In the genomic region with DNA sequence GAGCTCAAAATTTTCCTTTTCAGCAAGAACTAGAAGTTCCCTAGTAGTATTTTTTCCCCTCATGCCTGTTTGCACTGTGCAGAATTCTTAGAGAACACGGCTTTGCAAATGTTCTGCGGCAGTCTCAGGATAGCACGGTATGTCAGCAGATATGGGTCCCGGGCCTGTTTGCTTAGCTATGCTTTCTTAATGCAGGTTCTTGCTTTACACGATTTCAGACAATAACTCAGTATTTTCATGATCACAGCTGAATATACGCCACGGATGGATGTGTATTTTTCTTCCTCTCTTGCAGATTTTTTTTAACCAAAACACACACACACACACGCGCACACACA, we compare ENCODE assay signal across 23 cellular contexts.
DNase-seq lines count a peak whose midpoint lies in the region; ATAC-seq, FAIRE-seq and TF ChIP-seq lines count a peak whose summit lies in the region.
"Had no signal": no experiment of that assay in that cellular context is flagged by ENCODE, and none has a peak within 500 bp of the region (broad histone marks: within the 10 kb centered on the region; RNA-seq: fewer than 3 reads in every experiment).

No MANE protein-coding gene starts in this region.

- no peak overlapping the region for H3K23ac ChIP-seq in IMR-90 (ENCODE audit: low read depth, low read length)

- TF ChIP-seq POLR2A in A549 (IDR thresholded peaks at IDR 0.05; ENCODE audit: low read length) (no peak), IMR-90 (IDR thresholded peaks at IDR 0.05; ENCODE audit: low read depth, low read length) (no peak)

- peak overlapping the region; percentile 94 for H2BK5ac ChIP-seq in IMR-90 (ENCODE audit: low read depth, low read length, poor library complexity, severe bottlenecking)

- no peak overlapping the region for H2AFZ ChIP-seq in IMR-90 (replicated peaks; ENCODE audit: low read length, poor library complexity)
- H2AFZ ChIP-seq in osteoblast (ENCODE audit: low read length): peak overlapping the region; percentile 96

- H2AK9ac ChIP-seq in IMR-90 (replicated peaks; ENCODE audit: low read depth, low read length, poor library complexity): no peak overlapping the region

- no peak overlapping the region for H2AK5ac ChIP-seq in IMR-90 (ENCODE audit: low read depth, low read length)

- dilution Hi-C loops in IMR-90 (cut with HindIII; ENCODE audit: low sequenced_read_pairs, unreplicated experiment): loop anchor here (25.0 kb wide), 1 partner anchor 312 kb away; the partner anchor contains the start of genes MRPL32 and PSMA2

- TF ChIP-seq RAD21 in A549 (conservative IDR thresholded peaks at IDR 0.05 in 1 of 2, IDR thresholded peaks at IDR 0.05 in 1 of 2): no peak
- no peak for TF ChIP-seq RAD21 in IMR-90 (IDR thresholded peaks at IDR 0.05; ENCODE audit: low read length)

- in situ Hi-C loops in IMR-90 (cut with MboI; ENCODE audit: low sequenced_read_pairs): loop anchor here (25.0 kb wide), 1 partner anchor 463 kb away; no protein-coding TSS in a partner anchor

- peak overlapping the region; percentile 84 to 86 for H3K27ac ChIP-seq in A549
- peak overlapping the region; percentile 27; the same call in 1 of the 2 replicates for H3K27ac ChIP-seq in IMR-90 (ENCODE audit: insufficient read depth, low read length)
- H3K27ac ChIP-seq in cingulate gyrus (ENCODE audit: low read depth, low read length): peak overlapping the region; percentile 14
- no peak overlapping the region for H3K27ac ChIP-seq in osteoblast (ENCODE audit: low read depth, low read length)
- H3K27ac ChIP-seq: adrenal gland, left lung, psoas muscle, SJCRH30, VCaP had no signal

- H3K18ac ChIP-seq in IMR-90 (ENCODE audit: low read depth, low read length): no peak overlapping the region

- peak overlapping the region; percentile 69 for H2BK120ac ChIP-seq in IMR-90 (ENCODE audit: low read depth, low read length)

- H3K79me2 ChIP-seq in osteoblast (ENCODE audit: insufficient read depth, low read length): no peaks in the 10 kb centered on the region

- no peak overlapping the region for H3K9ac ChIP-seq in IMR-90 (ENCODE audit: low read depth, low read length)

- BruUV-seq in IMR-90 (replicated peaks; lab: Mats Ljungman, UMichigan): no TSS peak

- H3K36me3 ChIP-seq in IMR-90 (ENCODE audit: control insufficient read depth, insufficient read depth, low read length): no peaks in the 10 kb centered on the region
- no peaks in the 10 kb centered on the region for H3K36me3 ChIP-seq in osteoblast (ENCODE audit: insufficient read depth, low read length)
- H3K36me3 ChIP-seq: adrenal gland, heart left ventricle, left lung, SJCRH30 had no signal

- H3K4me1 ChIP-seq in A549 (peaks cover 19% of the 10 kb centered on the region), IMR-90 (ENCODE audit: control insufficient read depth, insufficient read depth, low read length) (peaks cover 11% of the 10 kb centered on the region), osteoblast (ENCODE audit: insufficient read depth, low read length) (peaks cover 8% of the 10 kb centered on the region)
- H3K4me1 ChIP-seq: adrenal gland, heart left ventricle, left lung, psoas muscle, SJCRH30 had no signal

- intact Hi-C loops in IMR-90 (cut with micrococcal nuclease): loop anchor here (5.0 kb wide), 1 partner anchor 132 kb away; no protein-coding TSS in a partner anchor

- H3K56ac ChIP-seq in IMR-90 (ENCODE audit: extremely low read depth, insufficient read depth, low read length): peak overlapping the region; percentile 51; the same call in 1 of the 2 replicates

- peak in 1 of 2 experiments; percentile 19 for DNase-seq in A549 (ENCODE audit: low read depth in 1 of 2, low spot score in 1 of 2)
- no peak for DNase-seq in IMR-90
- DNase-seq in osteoblast (ENCODE audit: insufficient read length, low spot score, missing footprints): no peak
- no peak for DNase-seq in NK-92 (lab: John Stamatoyannopoulos, UW; ENCODE audit: unreplicated experiment)
- DNase-seq in GOT3 (lab: John Stamatoyannopoulos, UW): no peak
- no peak for DNase-seq in NCI-H2107 (lab: John Stamatoyannopoulos, UW)
- DNase-seq: activated CD4-positive, alpha-beta T cell treated with anti-CD3 and anti-CD28 coated beads, Interleukin-2, amount 50 U/mL, for 4 hours; activated effector memory CD4-positive, alpha-beta T cell treated with Interleukin-2 at 50 U/mL for 16 hours; adrenal gland; erythroblast; heart left ventricle; NCI-H1417; NCI-H2171; OCI-M1; SJCRH30; stimulated activated CD4-positive, alpha-beta T cell treated with anti-CD3 and anti-CD28 coated beads, Interleukin-4, amount 100 ng/mL, for 4 hours; stimulated activated naive CD8-positive, alpha-beta T cell treated with anti-CD3 and anti-CD28 coated beads, Interleukin-15, amount 100 ng/mL, for 72 hours had no signal

- peaks cover 0 to 10% of the 10 kb centered on the region in 2 experiments; a peak in 1 of 4 replicates for H3K79me1 ChIP-seq in IMR-90 (ENCODE audit: low read depth in 1 of 2, low read length in 2 of 2)

- no peak for TF ChIP-seq CTCF in A549 (IDR thresholded peaks at IDR 0.05)
- no peak for TF ChIP-seq CTCF in IMR-90 (conservative IDR thresholded peaks at IDR 0.05; ENCODE audit: low read depth, low read length)
- no peak for TF ChIP-seq CTCF in osteoblast (IDR thresholded peaks at IDR 0.05; ENCODE audit: extremely low read depth, low read depth, low read length)

- H3K14ac ChIP-seq in IMR-90 (replicated peaks; ENCODE audit: low read depth, low read length): 0 out of 2 replicates have a peak overlapping the region, but pooled peaks have one; percentile 31

- no peak overlapping the region for H4K5ac ChIP-seq in IMR-90 (ENCODE audit: low read depth, low read length)

- H4K91ac ChIP-seq in IMR-90 (ENCODE audit: insufficient read depth, low read depth, low read length): no peak overlapping the region

- H3K4me2 ChIP-seq in A549: peak overlapping the region; percentile 70
- peak overlapping the region; percentile 68; the same call in 1 of the 2 replicates for H3K4me2 ChIP-seq in IMR-90 (ENCODE audit: low read depth, low read length)
- peak overlapping the region; percentile 91 for H3K4me2 ChIP-seq in osteoblast (ENCODE audit: insufficient read depth, low read length)

- 17% methylated on average over 9 of the region's 9 CpGs for WGBS in A549 (ENCODE audit: missing lambda C conversion rate)
- WGBS in IMR-90 (ENCODE audit: extremely low coverage in 2 of 2, insufficient read length in 1 of 2), 2 experiments: 47% methylated on average over 4 of the region's 9 CpGs; no CpG with 5 or more reads in 1 of the 2 experiments

- H4K8ac ChIP-seq in IMR-90 (ENCODE audit: low read depth in 2 of 2, low read length in 2 of 2): peak overlapping the region in 1 of 2 experiments; percentile 78; a peak in 1 of 4 replicates

- no peaks in the 10 kb centered on the region for H3K9me3 ChIP-seq in A549
- no peaks in the 10 kb centered on the region for H3K9me3 ChIP-seq in IMR-90 (ENCODE audit: control insufficient read depth, insufficient read depth, low read length)
- H3K9me3 ChIP-seq in osteoblast (ENCODE audit: low read depth, low read length): no peaks in the 10 kb centered on the region
- H3K9me3 ChIP-seq: adrenal gland, heart left ventricle, left lung, psoas muscle, SJCRH30 had no signal

- ATAC-seq in A549: peak; percentile 20 to 45; a peak in 4 of 6 replicates
- ATAC-seq in IMR-90 (ENCODE audit: low read depth): no peak; the same call in 1 of the 2 replicates
- ATAC-seq in GM21528 (IDR thresholded peaks at IDR 0.05; ENCODE audit: low FRiP score, unreplicated experiment): no peak
- ATAC-seq: heart left ventricle; stimulated activated naive CD8-positive, alpha-beta T cell treated with anti-CD3 and anti-CD28 coated beads, Interleukin-15, amount 100 ng/mL, for 72 hours had no signal

- peak; percentile 90 for FAIRE-seq in A549 (lab: Jason Lieb, UNC)
- FAIRE-seq: GM18507 had no signal

- H3K27me3 ChIP-seq in IMR-90 (ENCODE audit: control insufficient read depth, insufficient read depth, low read length) (no peaks in the 10 kb centered on the region), osteoblast (ENCODE audit: insufficient read depth, low read length) (peaks cover 3% of the 10 kb centered on the region)
- H3K27me3 ChIP-seq: adrenal gland had no signal

- CTCF ChIA-PET in A549 (lab: Yijun Ruan, JAX): interaction anchor here (1.3 to 5.1 kb wide), 5 partner anchors 10 to 590 kb away, joined by 3 to 31 read pairs (median 3); no protein-coding TSS in a partner anchor
- CTCF ChIA-PET in IMR-90 (lab: Yijun Ruan, JAX): interaction anchor here (0.6 to 2.6 kb wide), 4 partner anchors 11 to 309 kb away, joined by 3 to 12 read pairs (median 4); no protein-coding TSS in a partner anchor

- H2BK15ac ChIP-seq in IMR-90 (ENCODE audit: low read depth, low read length): 0 out of 3 replicates have a peak overlapping the region, but pooled peaks have one; percentile 29

- no peaks in the 10 kb centered on the region for H3K9me1 ChIP-seq in IMR-90 (ENCODE audit: insufficient read depth, low read length)

- POLR2A ChIA-PET in A549 (lab: Yijun Ruan, JAX): interaction anchor here (0.9 to 1.3 kb wide), 3 partner anchors 317 to 333 kb away, joined by 3 to 4 read pairs (median 4); partner anchors contain the start of genes MRPL32 and STK17A
- POLR2A ChIA-PET in IMR-90 (lab: Charles Lee; ENCODE audit: unreplicated experiment): interaction anchor here (0.9 kb wide), 1 partner anchor 12 kb away, joined by 4 read pairs; no protein-coding TSS in a partner anchor

- peak overlapping the region; percentile 80 for H3K4ac ChIP-seq in IMR-90 (ENCODE audit: low read depth, low read length)

- TF ChIP-seq EP300 in A549 (IDR thresholded peaks at IDR 0.05): no peak

- H3K4me3 ChIP-seq in A549: peak overlapping the region; percentile 53
- H3K4me3 ChIP-seq in IMR-90 (ENCODE audit: insufficient read depth, low read depth, low read length): no peak overlapping the region
- H3K4me3 ChIP-seq in osteoblast (ENCODE audit: insufficient read depth, low read length): peak overlapping the region; percentile 80
- H3K4me3 ChIP-seq: adrenal gland, heart left ventricle, left lung, psoas muscle, SJCRH30 had no signal

- H4K20me1 ChIP-seq in IMR-90 (ENCODE audit: insufficient read depth, low read length): no peaks in the 10 kb centered on the region
- no peaks in the 10 kb centered on the region for H4K20me1 ChIP-seq in osteoblast (ENCODE audit: insufficient read depth, low read length)

- peak overlapping the region; percentile 46; the same call in 1 of the 2 replicates for H2BK20ac ChIP-seq in IMR-90 (ENCODE audit: low read depth, low read length)

TF ChIP-seq in A549, 52 proteins besides CTCF, POLR2A, EP300 and RAD21 (continues in another document):
- TF ChIP-seq, protein P1, sequence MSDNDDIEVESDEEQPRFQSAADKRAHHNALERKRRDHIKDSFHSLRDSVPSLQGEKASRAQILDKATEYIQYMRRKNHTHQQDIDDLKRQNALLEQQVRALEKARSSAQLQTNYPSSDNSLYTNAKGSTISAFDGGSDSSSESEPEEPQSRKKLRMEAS (IDR thresholded peaks at IDR 0.05): no peak
- TF ChIP-seq CBX2 (IDR thresholded peaks at IDR 0.05; ENCODE audit: borderline replicate concordance, low read depth): no peak

TF ChIP-seq in IMR-90, 13 proteins besides CTCF, POLR2A, EP300 and RAD21 (continues in another document):
- TF ChIP-seq CHD1 (IDR thresholded peaks at IDR 0.05; ENCODE audit: low read depth, low read length) (no peak), RFX5 (IDR thresholded peaks at IDR 0.05; ENCODE audit: low read depth, low read length) (no peak), MAZ (IDR thresholded peaks at IDR 0.05; ENCODE audit: borderline replicate concordance, low read depth, low read length) (no peak)

Comparison
In these comparisons a context has a peak if more than half of its experiments do, and no peak if none do; other contexts are left out.
1. ATAC-seq: peak in A549 (2 of 2); none in IMR-90 (single experiment) and GM21528 (single experiment).
2. Peak in every context shown above with its lines, with median percentiles within 50 percentile points of each other: H3K4me2 ChIP-seq.